ENCODE assay signal across 1 cellular context in the genomic region with DNA sequence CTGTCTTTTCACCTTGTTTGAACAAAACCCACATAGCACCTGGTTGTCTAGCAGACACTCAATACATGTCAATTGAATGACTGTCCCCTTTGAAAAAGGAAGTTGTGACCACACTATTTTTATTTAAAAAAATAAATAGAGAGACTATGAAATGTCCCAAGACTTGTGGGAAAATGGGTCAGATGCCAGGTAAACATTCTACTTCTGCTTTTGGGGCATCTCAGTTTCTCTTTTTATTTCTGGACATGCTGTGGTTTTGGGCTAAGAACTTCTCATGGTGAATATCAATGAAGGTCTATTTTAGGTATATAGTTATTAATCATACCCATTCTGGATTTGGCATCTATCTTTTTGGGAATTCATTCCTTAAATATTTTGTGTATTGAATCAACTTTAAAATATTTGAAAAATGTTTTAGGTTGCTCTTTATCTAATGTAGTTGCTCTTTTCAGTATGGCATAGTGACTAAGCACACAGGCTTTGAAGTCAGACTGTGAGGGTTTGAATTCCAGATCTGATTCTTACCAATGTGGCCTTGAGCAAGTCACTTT.
TF ChIP-seq lines count a peak whose summit lies in the region.

No MANE protein-coding gene starts in this region.

TF ChIP-seq in GM12878, 131 proteins besides CTCF, POLR2A, EP300 and RAD21 (continued from another document):
- TF ChIP-seq STAT3 (IDR thresholded peaks at IDR 0.05; ENCODE audit: low read depth, low read length), result no peak
- TF ChIP-seq TCF12 (IDR thresholded peaks at IDR 0.05; ENCODE audit: low read depth, low read length), result no peak
- TF ChIP-seq GATAD2B (conservative IDR thresholded peaks at IDR 0.05; ENCODE audit: low read depth), result no peak
- TF ChIP-seq HCFC1 (IDR thresholded peaks at IDR 0.05; ENCODE audit: low read length), result no peak
- TF ChIP-seq RCOR1 (conservative IDR thresholded peaks at IDR 0.05; ENCODE audit: low read depth, low read length), result no peak
- no peak for TF ChIP-seq RB1 (IDR thresholded peaks at IDR 0.05; ENCODE audit: borderline replicate concordance)
- no peak for TF ChIP-seq ZNF207 (IDR thresholded peaks at IDR 0.05; ENCODE audit: borderline replicate concordance)
- TF ChIP-seq IRF5 (IDR thresholded peaks at IDR 0.05; ENCODE audit: borderline replicate concordance), result no peak
- TF ChIP-seq RELB (IDR thresholded peaks at IDR 0.05; ENCODE audit: low read depth), result peak; percentile 74
- TF ChIP-seq PRDM15 (CRISPR knock-in tag; IDR thresholded peaks at IDR 0.05), result no peak
- no peak for TF ChIP-seq SMAD5 (IDR thresholded peaks at IDR 0.05; ENCODE audit: low read depth)
- no peak for TF ChIP-seq SRF (IDR thresholded peaks at IDR 0.05; ENCODE audit: low read depth in 2 of 2, low read length in 2 of 2)
- TF ChIP-seq SUZ12 (IDR thresholded peaks at IDR 0.05; ENCODE audit: unreplicated experiment), result no peak
- no peak for TF ChIP-seq CBX3 (IDR thresholded peaks at IDR 0.05; ENCODE audit: borderline replicate concordance, low read depth)
- no peak for TF ChIP-seq BRCA1 (IDR thresholded peaks at IDR 0.05; ENCODE audit: low read depth, low read length)
- no peak for TF ChIP-seq BCLAF1 (IDR thresholded peaks at IDR 0.05)
- no peak for TF ChIP-seq NKRF (conservative IDR thresholded peaks at IDR 0.05)
- peak; percentile 77 to 88; a peak in 3 of 4 replicates for TF ChIP-seq IKZF2 (IDR thresholded peaks at IDR 0.05)
- no peak for TF ChIP-seq TCF3 (IDR thresholded peaks at IDR 0.05; ENCODE audit: borderline replicate concordance, insufficient read depth, low read depth, low read length)
- TF ChIP-seq HDGF (IDR thresholded peaks at IDR 0.05), result no peak
- peak; percentile 18; the same call in 1 of the 2 replicates for TF ChIP-seq ZNF384 (IDR thresholded peaks at IDR 0.05; ENCODE audit: borderline replicate concordance, low read depth, low read length)
- peak; percentile 73 for TF ChIP-seq IKZF1 (conservative IDR thresholded peaks at IDR 0.05)
- TF ChIP-seq MYC (IDR thresholded peaks at IDR 0.05; ENCODE audit: insufficient read depth, insufficient read length, insufficient replicate concordance, low read length, severe bottlenecking), result no peak
- TF ChIP-seq ZZZ3 (IDR thresholded peaks at IDR 0.05; ENCODE audit: control insufficient read depth, insufficient read length, low read depth), result no peak
- no peak for TF ChIP-seq CREB1 (IDR thresholded peaks at IDR 0.05; ENCODE audit: low read depth)
- TF ChIP-seq ZNF217 (IDR thresholded peaks at IDR 0.05), result no peak
- TF ChIP-seq NFXL1 (IDR thresholded peaks at IDR 0.05; ENCODE audit: borderline replicate concordance), result no peak
TF ChIP-seq in GM12878: peak in this region for 17.
